In the genomic region with DNA sequence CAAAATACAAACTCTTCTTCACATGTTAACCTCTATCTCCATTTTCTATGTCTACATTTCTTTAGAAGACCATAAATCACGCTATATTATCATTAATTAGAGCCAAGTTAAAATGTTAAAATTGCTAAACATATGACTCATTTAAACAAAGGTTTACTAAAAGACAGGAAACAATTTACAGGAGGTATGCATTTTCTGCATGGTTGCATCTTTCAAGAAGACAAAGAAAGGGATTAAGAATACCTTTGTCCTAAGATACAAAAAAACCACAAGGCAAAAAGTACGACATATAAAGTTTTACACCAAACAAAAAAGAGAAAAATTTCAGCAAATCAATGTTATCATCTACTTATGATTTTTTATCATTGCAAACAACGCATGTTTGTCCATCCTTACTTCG, we compare ENCODE assay signal across 18 cellular contexts.
"Had no signal": no experiment of that assay in that cellular context is flagged by ENCODE, and none has a peak within 500 bp of the region (broad histone marks: within the 10 kb centered on the region; RNA-seq: fewer than 3 reads in every experiment).

No MANE protein-coding gene starts in this region.

- H3K9me3 Mint-ChIP-seq: activated CD8-positive, alpha-beta T cell treated with anti-CD3 and anti-CD28 coated beads for 36 hours; activated naive CD4-positive, alpha-beta T cell treated with anti-CD3 and anti-CD28 coated beads for 36 hours; activated T-cell treated with anti-CD3 and anti-CD28 coated beads, Interleukin-2, amount 50 U/mL, for 4 hours had no signal

- H3K27me3 ChIP-seq: colonic mucosa, foreskin keratinocyte, heart left ventricle, spleen, upper lobe of left lung had no signal

- H3K27ac ChIP-seq: colonic mucosa, foreskin keratinocyte, heart left ventricle, spleen, thoracic aorta, upper lobe of left lung had no signal

- H3K9me3 ChIP-seq: colonic mucosa, heart left ventricle, spleen, thoracic aorta, upper lobe of left lung had no signal

- H3K36me3 ChIP-seq: colonic mucosa, heart left ventricle, spleen, thoracic aorta, upper lobe of left lung had no signal

- ATAC-seq: activated CD8-positive, alpha-beta T cell treated with anti-CD3 and anti-CD28 coated beads for 36 hours; activated T-cell treated with anti-CD3 and anti-CD28 coated beads, Interleukin-2, amount 50 U/mL, for 4 hours; foreskin keratinocyte; heart left ventricle; left ventricle myocardium superior; naive thymus-derived CD4-positive, alpha-beta T cell; stimulated activated naive B cell treated with anti-CD40 and anti-IgM and Interleukin-4, amounts not matched to agents 10 μg/mL and 1 μg/mL and 100 μg/mL, for 72 hours had no signal

- DNase-seq: activated CD4-positive, alpha-beta T cell treated with anti-CD3 and anti-CD28 coated beads for 48 hours; activated CD4-positive, CD25-positive, alpha-beta regulatory T cell; activated CD8-positive, alpha-beta T cell treated with anti-CD3 and anti-CD28 coated beads for 36 hours; activated naive CD4-positive, alpha-beta T cell treated with anti-CD3 and anti-CD28 coated beads for 36 hours; activated T-cell treated with anti-CD3 and anti-CD28 coated beads, Interleukin-2, amount 50 U/mL, for 4 hours; aorta; colonic mucosa; foreskin keratinocyte; heart left ventricle; kidney glomerular epithelial cell; left ventricle myocardium superior; naive thymus-derived CD4-positive, alpha-beta T cell; spleen; stimulated activated naive B cell treated with anti-CD40 and anti-IgM and Interleukin-4, amounts not matched to agents 10 μg/mL and 1 μg/mL and 100 μg/mL, for 72 hours; T-helper 9 cell; upper lobe of left lung had no signal

- H3K27ac Mint-ChIP-seq: activated CD8-positive, alpha-beta T cell treated with anti-CD3 and anti-CD28 coated beads for 36 hours; activated naive CD4-positive, alpha-beta T cell treated with anti-CD3 and anti-CD28 coated beads for 36 hours; naive thymus-derived CD4-positive, alpha-beta T cell; stimulated activated naive B cell treated with anti-CD40 and anti-IgM and Interleukin-4, amounts not matched to agents 10 μg/mL and 1 μg/mL and 100 μg/mL, for 72 hours had no signal

- H3K36me3 Mint-ChIP-seq: naive thymus-derived CD4-positive, alpha-beta T cell; stimulated activated naive B cell treated with anti-CD40 and anti-IgM and Interleukin-4, amounts not matched to agents 10 μg/mL and 1 μg/mL and 100 μg/mL, for 72 hours had no signal

- H3K4me3 Mint-ChIP-seq: activated CD8-positive, alpha-beta T cell treated with anti-CD3 and anti-CD28 coated beads for 36 hours; activated naive CD4-positive, alpha-beta T cell treated with anti-CD3 and anti-CD28 coated beads for 36 hours; activated T-cell treated with anti-CD3 and anti-CD28 coated beads, Interleukin-2, amount 50 U/mL, for 4 hours; central memory CD8-positive, alpha-beta T cell; naive thymus-derived CD4-positive, alpha-beta T cell; stimulated activated naive B cell treated with anti-CD40 and anti-IgM and Interleukin-4, amounts not matched to agents 10 μg/mL and 1 μg/mL and 100 μg/mL, for 72 hours had no signal

- H3K4me3 ChIP-seq: colonic mucosa, heart left ventricle, spleen, thoracic aorta, upper lobe of left lung had no signal

- H3K4me1 ChIP-seq: colonic mucosa, foreskin keratinocyte, heart left ventricle had no signal

- H3K4me1 Mint-ChIP-seq: central memory CD8-positive, alpha-beta T cell had no signal

- H3K27me3 Mint-ChIP-seq: activated CD8-positive, alpha-beta T cell treated with anti-CD3 and anti-CD28 coated beads for 36 hours; central memory CD8-positive, alpha-beta T cell; stimulated activated naive B cell treated with anti-CD40 and anti-IgM and Interleukin-4, amounts not matched to agents 10 μg/mL and 1 μg/mL and 100 μg/mL, for 72 hours had no signal
